In the genomic region with DNA sequence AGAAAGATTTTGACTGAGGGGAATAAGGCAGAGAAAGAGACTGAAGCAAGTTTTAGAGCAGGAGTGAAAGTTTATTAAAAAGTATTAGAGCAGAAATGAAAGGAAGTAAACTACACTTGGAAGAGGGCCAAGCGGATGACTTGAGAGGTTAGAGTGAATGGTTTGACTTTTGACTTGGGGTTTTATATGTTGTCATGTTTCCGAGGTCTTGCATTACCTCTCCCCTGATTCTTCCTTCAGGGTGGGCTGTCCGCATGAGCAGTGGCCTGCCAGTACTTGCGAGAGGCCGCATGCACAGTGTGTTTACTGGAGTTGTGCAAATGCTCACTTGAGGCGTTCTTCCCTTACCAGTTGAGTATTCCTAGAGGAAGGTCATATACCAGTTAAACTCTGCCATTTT, we compare ENCODE assay signal across 13 cellular contexts. TPM values are rescaled to one million over a fixed set of nuclear protein-coding genes. Genes with fewer than 3 reads are reported as not detected.
A peak's percentile ranks its signal among the peaks of the same experiment; 100 is the strongest.
DNase-seq lines count a peak whose midpoint lies in the region; ATAC-seq and TF ChIP-seq lines count a peak whose summit lies in the region.
"Had no signal": no experiment of that assay in that cellular context is flagged by ENCODE, and none has a peak within 500 bp of the region (broad histone marks: within the 10 kb centered on the region; RNA-seq: fewer than 3 reads in every experiment).

No MANE protein-coding gene starts in this region.

- H3K27me3 ChIP-seq in SU-DHL-6 (ENCODE audit: low read length) (no peaks in the 10 kb centered on the region), suprapubic skin (no peaks in the 10 kb centered on the region)
- H3K27me3 ChIP-seq: esophagus squamous epithelium had no signal

- no peak for ATAC-seq in effector memory CD8-positive, alpha-beta T cell (replicated peaks)
- no peak for ATAC-seq in stimulated activated naive CD8-positive, alpha-beta T cell treated with anti-CD3 and anti-CD28 coated beads, Interleukin-15, amount 100 ng/mL, for 72 hours
- ATAC-seq in HG03045 (IDR thresholded peaks at IDR 0.05; ENCODE audit: unreplicated experiment), result no peak

- peaks cover 7% of the 10 kb centered on the region for H3K9me3 Mint-ChIP-seq in activated T-cell treated with anti-CD3 and anti-CD28 coated beads, Interleukin-2, amount 50 U/mL, for 24 hours
- H3K9me3 Mint-ChIP-seq in effector memory CD8-positive, alpha-beta T cell, result peaks cover 2 to 9% of the 10 kb centered on the region in 2 donors
- peaks cover 7 to 8% of the 10 kb centered on the region in 2 donors for H3K9me3 Mint-ChIP-seq in stimulated activated naive CD8-positive, alpha-beta T cell treated with anti-CD3 and anti-CD28 coated beads, Interleukin-15, amount 100 ng/mL, for 72 hours

- TF ChIP-seq CTCF in SU-DHL-6 (IDR thresholded peaks at IDR 0.05; ENCODE audit: insufficient read depth, low read length, poor library complexity, severe bottlenecking) (no peak), suprapubic skin (IDR thresholded peaks at IDR 0.05) (no peak)

- H3K36me3 Mint-ChIP-seq in activated T-cell treated with anti-CD3 and anti-CD28 coated beads, Interleukin-2, amount 50 U/mL, for 24 hours (ENCODE audit: low read depth), result no peaks in the 10 kb centered on the region
- peaks cover 21% of the 10 kb centered on the region for H3K36me3 Mint-ChIP-seq in effector memory CD8-positive, alpha-beta T cell (ENCODE audit: insufficient read depth)

- H4K20me1 ChIP-seq in SU-DHL-6 (ENCODE audit: low read depth, low read length), result no peaks in the 10 kb centered on the region

- peak overlapping the region; percentile 66 for H3K4me3 Mint-ChIP-seq in activated T-cell treated with anti-CD3 and anti-CD28 coated beads, Interleukin-2, amount 50 U/mL, for 24 hours
- H3K4me3 Mint-ChIP-seq in effector memory CD8-positive, alpha-beta T cell, result peak overlapping the region; percentile 77 to 83
- peak overlapping the region; percentile 59 to 81 for H3K4me3 Mint-ChIP-seq in stimulated activated naive CD8-positive, alpha-beta T cell treated with anti-CD3 and anti-CD28 coated beads, Interleukin-15, amount 100 ng/mL, for 72 hours

- H3K4me1 Mint-ChIP-seq in activated T-cell treated with anti-CD3 and anti-CD28 coated beads, Interleukin-2, amount 50 U/mL, for 24 hours (ENCODE audit: low read depth), result peaks cover 86% of the 10 kb centered on the region
- H3K4me1 Mint-ChIP-seq in effector memory CD8-positive, alpha-beta T cell (ENCODE audit: low read depth in 2 of 2), result peaks cover 56 to 64% of the 10 kb centered on the region in 2 donors
- H3K4me1 Mint-ChIP-seq in stimulated activated naive CD8-positive, alpha-beta T cell treated with anti-CD3 and anti-CD28 coated beads, Interleukin-15, amount 100 ng/mL, for 72 hours, result peaks cover 90% of the 10 kb centered on the region

- H3K27ac ChIP-seq in SU-DHL-6 (ENCODE audit: low read depth, low read length), result peak overlapping the region; percentile 100
- no peak overlapping the region for H3K27ac ChIP-seq in suprapubic skin
- H3K27ac ChIP-seq: esophagus squamous epithelium had no signal

- H3K4me1 ChIP-seq in suprapubic skin, result no peaks in the 10 kb centered on the region

- H3K4me2 ChIP-seq in SU-DHL-6 (ENCODE audit: low read depth, low read length, poor library complexity, severe bottlenecking), result peak overlapping the region; percentile 94

- no peaks in the 10 kb centered on the region for H3K9me2 ChIP-seq in SU-DHL-6 (replicated peaks; ENCODE audit: insufficient read depth, low read length)

- H3K36me3 ChIP-seq in SU-DHL-6 (ENCODE audit: low read length) (no peaks in the 10 kb centered on the region), suprapubic skin (no peaks in the 10 kb centered on the region)
- H3K36me3 ChIP-seq: esophagus squamous epithelium had no signal

- H3K4me3 ChIP-seq in SU-DHL-6 (ENCODE audit: insufficient read depth, low read length, poor library complexity, severe bottlenecking) (peak overlapping the region; percentile 34), suprapubic skin (no peak overlapping the region)
- H3K4me3 ChIP-seq: esophagus squamous epithelium had no signal

- H3K9ac ChIP-seq in SU-DHL-6 (ENCODE audit: low read length), result peak overlapping the region; percentile 78

- DNase-seq in activated T-cell treated with anti-CD3 and anti-CD28 coated beads, Interleukin-2, amount 50 U/mL, for 24 hours, result no peak
- DNase-seq in activated T-cell treated with anti-CD3 and anti-CD28 coated beads, Interleukin-2, amount 50 U/mL, for 1 hour, result no peak
- no peak for DNase-seq in effector memory CD8-positive, alpha-beta T cell
- peak in 1 of 2 donors; percentile 37 for DNase-seq in stimulated activated naive CD8-positive, alpha-beta T cell treated with anti-CD3 and anti-CD28 coated beads, Interleukin-15, amount 100 ng/mL, for 72 hours
- no peak for DNase-seq in suprapubic skin (ENCODE audit: low spot score in 2 of 2)
- no peak for DNase-seq in dedifferentiated amniotic fluid mesenchymal stem cell (ENCODE audit: extremely low spot score)
- DNase-seq: cerebellar nuclear complex, esophagus squamous epithelium, NCI-H1092 treated with DMSO at 0.1 percent for 48 hours, NCI-H345 had no signal

- no peaks in the 10 kb centered on the region for H3K27me3 Mint-ChIP-seq in activated T-cell treated with anti-CD3 and anti-CD28 coated beads, Interleukin-2, amount 50 U/mL, for 24 hours
- H3K27me3 Mint-ChIP-seq in effector memory CD8-positive, alpha-beta T cell, result peaks cover 0 to 6% of the 10 kb centered on the region in 2 donors
- no peaks in the 10 kb centered on the region for H3K27me3 Mint-ChIP-seq in stimulated activated naive CD8-positive, alpha-beta T cell treated with anti-CD3 and anti-CD28 coated beads, Interleukin-15, amount 100 ng/mL, for 72 hours

- H3F3A ChIP-seq in SU-DHL-6 (ENCODE audit: insufficient read depth), result peaks cover 77% of the 10 kb centered on the region

- WGBS in suprapubic skin, result 85% methylated on average over 6 of the region's 6 CpGs

- H3K9me3 ChIP-seq in SU-DHL-6 (ENCODE audit: insufficient read depth, low read length) (no peaks in the 10 kb centered on the region), suprapubic skin (no peaks in the 10 kb centered on the region)
- H3K9me3 ChIP-seq: esophagus squamous epithelium had no signal

- no peak overlapping the region for H2AFZ ChIP-seq in SU-DHL-6 (ENCODE audit: low read depth, low read length, severe bottlenecking)

- H3K79me2 ChIP-seq in SU-DHL-6 (ENCODE audit: insufficient read depth, low read length), result no peaks in the 10 kb centered on the region

- no peak for TF ChIP-seq POLR2A in suprapubic skin (IDR thresholded peaks at IDR 0.05)

- no peak for TF ChIP-seq EP300 in suprapubic skin (IDR thresholded peaks at IDR 0.05)

- peak overlapping the region; percentile 92 for H3K27ac Mint-ChIP-seq in activated T-cell treated with anti-CD3 and anti-CD28 coated beads, Interleukin-2, amount 50 U/mL, for 24 hours
- H3K27ac Mint-ChIP-seq in effector memory CD8-positive, alpha-beta T cell, result peak overlapping the region; percentile 95 to 99
- peak overlapping the region; percentile 92 to 99 for H3K27ac Mint-ChIP-seq in stimulated activated naive CD8-positive, alpha-beta T cell treated with anti-CD3 and anti-CD28 coated beads, Interleukin-15, amount 100 ng/mL, for 72 hours

RNA-seq across cellular contexts. Expression of a gene that starts 13.0 kb away (rescaled TPM):
- total RNA-seq in suprapubic skin, result 10 to 100 TPM; 25.3 to 37.1 (median 31.8) TPM

RNA-seq across cellular contexts. Expression of a gene that starts 14.1 kb away (rescaled TPM):
- total RNA-seq in suprapubic skin, result 1 to 10 TPM; 4.7 to 9.8 (median 7.7) TPM
- total RNA-seq: H4 had no signal
